16 cellular contexts compared by ENCODE assay signal in the genomic region with DNA sequence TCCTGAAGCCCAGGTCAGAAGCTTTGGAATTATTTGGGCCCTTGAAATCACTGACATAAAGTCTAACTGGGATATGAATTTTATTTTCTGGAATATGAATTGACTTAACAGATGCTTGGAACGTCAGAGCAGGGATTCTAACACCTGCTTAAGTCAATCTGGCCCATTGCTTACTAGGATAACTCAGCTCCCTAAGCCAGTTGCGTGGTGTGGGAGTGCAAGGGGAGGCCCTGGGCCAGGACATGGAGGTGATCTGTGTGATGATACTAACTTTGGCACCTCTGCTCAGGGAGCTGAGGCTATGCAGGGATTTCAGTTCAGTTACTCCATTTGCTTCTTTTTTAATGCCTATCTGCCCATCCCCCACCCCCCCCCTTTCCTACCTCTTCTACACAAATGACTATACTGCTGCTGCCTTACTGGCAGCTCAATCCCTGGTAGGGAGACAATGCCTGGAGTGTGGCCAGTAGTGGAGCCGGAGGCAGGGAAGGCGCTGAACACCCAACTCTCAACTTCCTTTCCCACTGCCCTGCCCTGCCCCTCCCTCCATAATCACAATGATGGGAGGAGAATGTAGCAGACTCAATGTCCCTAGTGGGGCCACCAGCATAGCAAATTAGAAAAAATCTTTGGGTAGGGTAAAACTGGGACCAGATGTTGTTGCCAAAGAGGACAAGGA. TPM values are rescaled to one million over a fixed set of nuclear protein-coding genes. Genes with fewer than 3 reads are reported as not detected.
A peak's percentile ranks its signal among the peaks of the same experiment; 100 is the strongest.
DNase-seq lines count a peak whose midpoint lies in the region; ATAC-seq, FAIRE-seq and TF ChIP-seq lines count a peak whose summit lies in the region.
"Had no signal": no experiment of that assay in that cellular context is flagged by ENCODE, and none has a peak within 500 bp of the region (broad histone marks: within the 10 kb centered on the region; RNA-seq: fewer than 3 reads in every experiment).

No MANE protein-coding gene starts in this region.

- no peaks in the 10 kb centered on the region for H3K79me2 ChIP-seq in OCI-LY7 (ENCODE audit: insufficient read depth, low read depth, low read length)

- no peak for TF ChIP-seq CTCF in bronchial epithelial cell (IDR thresholded peaks at IDR 0.05; ENCODE audit: insufficient read depth, low read length, severe bottlenecking)
- TF ChIP-seq CTCF in OCI-LY7 (conservative IDR thresholded peaks at IDR 0.05; ENCODE audit: low read length) = no peak

- no peak overlapping the region for H2AFZ ChIP-seq in OCI-LY7 (ENCODE audit: low read length)
- H2AFZ ChIP-seq: GM23248 had no signal

- 34% methylated on average over 4 of the region's 4 CpGs for WGBS in right cardiac atrium

- CTCF ChIA-PET in OCI-LY7 (lab: Charles Lee; ENCODE audit: unreplicated experiment) = no interaction called here

- H3K27ac Mint-ChIP-seq in stimulated activated effector memory CD8-positive, alpha-beta T cell treated with anti-CD3 and anti-CD28 coated beads, Interleukin-12 subunit alpha, Interleukin-12 subunit beta, amount 100 ng/mL, for 72 hours = peak overlapping the region; percentile 83

- POLR2A ChIA-PET in OCI-LY7 (lab: Charles Lee) = no interaction called here

- no peak overlapping the region for H3K4me2 ChIP-seq in OCI-LY7 (ENCODE audit: low read length)

- H3K9me3 Mint-ChIP-seq in stimulated activated effector memory CD8-positive, alpha-beta T cell treated with anti-CD3 and anti-CD28 coated beads, Interleukin-12 subunit alpha, Interleukin-12 subunit beta, amount 100 ng/mL, for 72 hours = no peaks in the 10 kb centered on the region

- DNase-seq in SJSA1 (ENCODE audit: low read depth in 1 of 2, low spot score in 2 of 2) (peak; percentile 90 to 92), bronchial epithelial cell (ENCODE audit: low read depth) (peak; percentile 21), right cardiac atrium (peak; percentile 76 to 82 (median 78)), OCI-LY7 (ENCODE audit: low spot score) (no peak), NCI-H1105 (lab: John Stamatoyannopoulos, UW) (no peak)
- no peak for DNase-seq in stimulated activated effector memory CD8-positive, alpha-beta T cell treated with anti-CD3 and anti-CD28 coated beads, Interleukin-12 subunit alpha, Interleukin-12 subunit beta, amount 100 ng/mL, for 72 hours (ENCODE audit: low spot score in 2 of 2)
- DNase-seq: caudate nucleus; GF-D8; GM23248; midbrain; NCI-H1417; pancreas; stimulated activated CD4-positive, alpha-beta T cell treated with anti-CD3 and anti-CD28 coated beads, Interleukin-4, amount 100 ng/mL, for 1 hour; stimulated activated naive CD4-positive, alpha-beta T cell had no signal

- H3K4me3 Mint-ChIP-seq in stimulated activated effector memory CD8-positive, alpha-beta T cell treated with anti-CD3 and anti-CD28 coated beads, Interleukin-12 subunit alpha, Interleukin-12 subunit beta, amount 100 ng/mL, for 72 hours = no peak overlapping the region

- H3K27me3 ChIP-seq in SJSA1 (replicated peaks) = no peaks in the 10 kb centered on the region
- H3K27me3 ChIP-seq in bronchial epithelial cell (ENCODE audit: control insufficient read depth, insufficient read depth, low read length) = no peaks in the 10 kb centered on the region
- no peaks in the 10 kb centered on the region for H3K27me3 ChIP-seq in right cardiac atrium (ENCODE audit: control insufficient read depth, insufficient read depth)
- H3K27me3 ChIP-seq: pancreas had no signal

- ATAC-seq in right cardiac atrium (peak; percentile 45 to 88), GM21576 (IDR thresholded peaks at IDR 0.05; ENCODE audit: unreplicated experiment) (no peak)
- ATAC-seq in stimulated activated effector memory CD8-positive, alpha-beta T cell treated with anti-CD3 and anti-CD28 coated beads, Interleukin-12 subunit alpha, Interleukin-12 subunit beta, amount 100 ng/mL, for 72 hours = no peak

- H4K20me1 ChIP-seq in OCI-LY7 (ENCODE audit: insufficient read depth, low read length) = no peaks in the 10 kb centered on the region

- intact Hi-C loops in right cardiac atrium (cut with DNase I) = loop anchor here in 3 of 4 donors (5.0 to 10.0 kb wide), 2 partner anchors 33 to 45 kb away; no protein-coding TSS in a partner anchor
- intact Hi-C loops in OCI-LY7 (cut with micrococcal nuclease; ENCODE audit: unreplicated experiment) = no loop called here

- FAIRE-seq in bronchial epithelial cell (lab: Jason Lieb, UNC) = no peak
- FAIRE-seq: GM18507, pancreas had no signal

- H3K4me3 ChIP-seq in SJSA1 (no peak overlapping the region), bronchial epithelial cell (ENCODE audit: low read depth, low read length) (no peak overlapping the region), right cardiac atrium (ENCODE audit: low read length) (no peak overlapping the region), OCI-LY7 (ENCODE audit: low read depth, low read length, poor library complexity, severe bottlenecking) (no peak overlapping the region)
- H3K4me3 ChIP-seq: GM23248, pancreas had no signal

- H3K9me3 ChIP-seq in SJSA1 (replicated peaks) (no peaks in the 10 kb centered on the region), right cardiac atrium (ENCODE audit: control insufficient read depth, low read length) (no peaks in the 10 kb centered on the region), OCI-LY7 (ENCODE audit: low read length) (no peaks in the 10 kb centered on the region)
- H3K9me3 ChIP-seq: pancreas had no signal

- H3K36me3 Mint-ChIP-seq in stimulated activated effector memory CD8-positive, alpha-beta T cell treated with anti-CD3 and anti-CD28 coated beads, Interleukin-12 subunit alpha, Interleukin-12 subunit beta, amount 100 ng/mL, for 72 hours = peaks cover 84% of the 10 kb centered on the region

- H3K4me1 ChIP-seq in SJSA1 (replicated peaks) (peaks cover 43% of the 10 kb centered on the region), right cardiac atrium (ENCODE audit: control insufficient read depth, insufficient read depth, low read length) (peaks cover 30% of the 10 kb centered on the region), OCI-LY7 (ENCODE audit: insufficient read depth, low read length, poor library complexity, severe bottlenecking) (peaks cover 11% of the 10 kb centered on the region)
- H3K4me1 ChIP-seq: pancreas had no signal

- no peaks in the 10 kb centered on the region for H3K9me2 ChIP-seq in OCI-LY7 (ENCODE audit: insufficient read depth, low read length)

- peak overlapping the region; percentile 88 for H3K27ac ChIP-seq in SJSA1
- H3K27ac ChIP-seq in right cardiac atrium (ENCODE audit: low read length) = peak overlapping the region; percentile 86
- H3K27ac ChIP-seq in OCI-LY7 (ENCODE audit: low read depth, low read length, poor library complexity, severe bottlenecking) = no peak overlapping the region
- H3K27ac ChIP-seq: GM23248, pancreas had no signal

- no TSS peak for BruUV-seq in OCI-LY7 (replicated peaks; lab: Mats Ljungman, UMichigan)

- H3K4me1 Mint-ChIP-seq in stimulated activated effector memory CD8-positive, alpha-beta T cell treated with anti-CD3 and anti-CD28 coated beads, Interleukin-12 subunit alpha, Interleukin-12 subunit beta, amount 100 ng/mL, for 72 hours = peaks cover 44% of the 10 kb centered on the region

- H3K36me3 ChIP-seq in SJSA1 (peaks cover 6% of the 10 kb centered on the region), bronchial epithelial cell (ENCODE audit: control insufficient read depth, insufficient read depth, low read length) (no peaks in the 10 kb centered on the region), OCI-LY7 (ENCODE audit: insufficient read depth, low read length) (peaks cover 24% of the 10 kb centered on the region; the same call in 1 of the 2 replicates)
- H3K36me3 ChIP-seq: pancreas had no signal

RNA-seq across cellular contexts. Expression of gene INKA2, which starts 19.5 kb away (rescaled TPM):
- total RNA-seq in SJSA1 (2014; rRNA removed; shearing (Covaris generic)) = 3.4 and 5.4 TPM in 2 replicates
- total RNA-seq in bronchial epithelial cell (4.5 and 6.0 TPM in 2 replicates), right cardiac atrium (10 to 100 TPM; 18.9 to 46.2 (median 26.9) TPM), OCI-LY7 (2022) (10.8 and 12.2 TPM in 2 replicates)
- polyA plus RNA-seq in right cardiac atrium = 14.3 TPM
- 3.9 and 4.1 TPM in 2 replicates for total RNA-seq in OCI-LY7 (2014; rRNA removed; shearing (Covaris generic))

RNA-seq across cellular contexts. Expression of gene DDX20, which starts 36.0 kb away (rescaled TPM):
- total RNA-seq in SJSA1 (2014; rRNA removed; shearing (Covaris generic)) = 22.8 and 37.8 TPM in 2 replicates
- total RNA-seq in bronchial epithelial cell (9.5 and 13.2 TPM in 2 replicates), right cardiac atrium (1 to 10 TPM; 5.5 to 7.7 (median 6.7) TPM), OCI-LY7 (2022) (23.0 and 30.0 TPM in 2 replicates)
- polyA plus RNA-seq in right cardiac atrium = 3.4 TPM
- 28.8 and 32.9 TPM in 2 replicates for total RNA-seq in OCI-LY7 (2014; rRNA removed; shearing (Covaris generic))

Comparison
In these comparisons a context has a peak if more than half of its experiments do, and no peak if none do; other contexts are left out.
1. DNase-seq: peak in SJSA1 (2 of 2), bronchial epithelial cell (single experiment) and right cardiac atrium (3 of 3); none in stimulated activated effector memory CD8-positive, alpha-beta T cell treated with anti-CD3 and anti-CD28 coated beads, Interleukin-12 subunit alpha, Interleukin-12 subunit beta, amount 100 ng/mL, for 72 hours (0 of 2), OCI-LY7 (single experiment) and NCI-H1105 (single experiment).
2. ATAC-seq: peak in right cardiac atrium (2 of 2); none in stimulated activated effector memory CD8-positive, alpha-beta T cell treated with anti-CD3 and anti-CD28 coated beads, Interleukin-12 subunit alpha, Interleukin-12 subunit beta, amount 100 ng/mL, for 72 hours (single experiment) and GM21576 (single experiment).